1 cellular context compared by ENCODE assay signal in the genomic region with DNA sequence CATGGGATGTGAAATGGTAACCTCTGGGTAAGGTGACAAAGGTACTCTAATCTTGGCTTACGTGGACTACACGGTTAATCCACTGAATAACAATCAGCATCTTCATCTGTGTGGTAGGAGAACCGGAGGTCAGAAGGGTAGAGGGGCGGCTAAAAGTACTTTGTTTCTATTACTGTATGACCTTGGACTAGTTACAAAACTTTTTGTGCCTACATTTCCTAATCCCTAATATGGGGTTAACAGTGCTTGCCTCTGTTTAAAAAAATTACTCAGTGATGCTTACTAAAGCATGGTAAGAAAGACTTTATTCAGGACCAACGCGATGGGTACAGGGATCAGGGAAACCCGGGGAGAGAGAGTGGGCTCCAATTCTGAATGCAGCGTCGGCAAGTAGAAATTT.
TF ChIP-seq lines count a peak whose summit lies in the region.

No MANE protein-coding gene starts in this region.

TF ChIP-seq in H1, 55 proteins besides CTCF, POLR2A, EP300 and RAD21:
- TF ChIP-seq EZH2 (IDR thresholded peaks at IDR 0.05; ENCODE audit: low read depth, low read length, severe bottlenecking), result no peak
- no peak for TF ChIP-seq RXRA (IDR thresholded peaks at IDR 0.05; ENCODE audit: insufficient read depth, low read depth, low read length)
- TF ChIP-seq NANOG (IDR thresholded peaks at IDR 0.05; ENCODE audit: insufficient read depth, low read depth, low read length, poor library complexity, severe bottlenecking), result no peak
- no peak for TF ChIP-seq PHF8 (conservative IDR thresholded peaks at IDR 0.05; ENCODE audit: low read depth, low read length)
- no peak for TF ChIP-seq TEAD4 (IDR thresholded peaks at IDR 0.05; ENCODE audit: low read depth, low read length)
- TF ChIP-seq BCL11A (IDR thresholded peaks at IDR 0.05; ENCODE audit: low read depth in 2 of 2, low read length in 2 of 2), result no peak
- no peak for TF ChIP-seq POLR2AphosphoS5 (IDR thresholded peaks at IDR 0.05; ENCODE audit: low read depth, low read length)
